Comparison of ENCODE assay signal across 2 cellular contexts in the genomic region with DNA sequence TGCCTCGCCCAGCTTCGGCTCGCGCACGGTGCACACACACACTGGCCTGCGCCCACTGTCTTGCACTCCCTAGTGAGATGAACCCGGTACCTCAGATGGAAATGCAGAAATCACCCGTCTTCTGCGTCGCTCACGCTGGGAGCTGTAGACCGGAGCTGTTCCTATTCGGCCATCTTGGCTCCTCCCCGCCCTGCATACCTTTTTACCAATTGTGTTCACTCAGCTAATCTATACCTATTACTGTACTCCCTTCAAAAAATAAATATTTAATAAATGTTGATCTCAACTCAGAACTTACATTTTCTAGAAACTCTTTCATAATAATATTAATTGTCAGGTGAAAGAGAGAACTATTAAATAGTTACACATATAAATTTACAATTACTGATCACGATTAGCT. TPM values are rescaled to one million over a fixed set of nuclear protein-coding genes. Genes with fewer than 3 reads are reported as not detected.
"Had no signal": no experiment of that assay in that cellular context is flagged by ENCODE, and none has a peak within 500 bp of the region (broad histone marks: within the 10 kb centered on the region; RNA-seq: fewer than 3 reads in every experiment).

No MANE protein-coding gene starts in this region.

RNA-seq across cellular contexts. Expression of a gene that starts 48.0 kb away (rescaled TPM):
- total RNA-seq: natural killer cell, osteocyte had no signal
